Comparison of ENCODE assay signal across 13 cellular contexts in the genomic region with DNA sequence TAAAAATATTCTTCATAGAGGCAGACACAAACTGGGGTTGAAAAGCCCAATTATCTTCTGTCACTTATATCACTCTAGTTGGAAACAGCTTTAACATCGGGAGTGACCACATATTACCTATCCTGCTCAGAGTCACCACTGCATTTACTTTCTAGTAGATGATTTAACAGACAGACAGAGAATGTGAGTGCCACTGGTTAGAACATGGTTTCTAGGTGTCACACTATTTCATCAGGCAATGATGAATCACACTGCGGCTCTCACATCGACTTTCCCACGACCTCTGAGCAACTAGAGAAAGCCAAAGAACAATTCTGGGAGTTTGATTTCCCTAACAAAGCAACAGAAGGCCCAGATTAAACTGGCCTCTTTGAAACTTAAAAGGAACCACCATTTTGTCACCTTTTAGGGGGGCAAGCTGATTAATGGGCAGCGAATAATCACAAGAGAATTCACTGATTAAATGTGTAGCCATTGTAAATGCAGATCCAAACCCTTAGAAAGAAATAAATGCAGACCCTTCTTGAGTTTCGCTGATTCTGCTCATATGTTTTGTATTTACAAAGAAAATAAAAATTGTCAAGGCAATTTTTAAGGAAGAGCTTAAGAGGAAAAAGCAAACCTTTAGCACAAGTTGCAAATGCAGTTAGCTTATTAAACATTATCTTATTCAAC.
A peak's percentile ranks its signal among the peaks of the same experiment; 100 is the strongest.
DNase-seq lines count a peak whose midpoint lies in the region; TF ChIP-seq lines count a peak whose summit lies in the region.
"Had no signal": no experiment of that assay in that cellular context is flagged by ENCODE, and none has a peak within 500 bp of the region (broad histone marks: within the 10 kb centered on the region; RNA-seq: fewer than 3 reads in every experiment).

No MANE protein-coding gene starts in this region.

- H3K36me3 ChIP-seq in ectodermal cell (ENCODE audit: control insufficient read depth, insufficient read depth, low read length), result no peaks in the 10 kb centered on the region
- H3K36me3 ChIP-seq in mesodermal cell (ENCODE audit: control insufficient read depth, insufficient read depth, low read length), result no peaks in the 10 kb centered on the region
- no peaks in the 10 kb centered on the region for H3K36me3 ChIP-seq in esophagus squamous epithelium

- H3K4me1 ChIP-seq in ectodermal cell (ENCODE audit: control insufficient read depth, insufficient read depth, low read length), result peaks cover 11% of the 10 kb centered on the region
- H3K4me1 ChIP-seq in mesodermal cell (ENCODE audit: control insufficient read depth, insufficient read depth, low read length, poor library complexity, severe bottlenecking), result no peaks in the 10 kb centered on the region
- no peaks in the 10 kb centered on the region for H3K4me1 ChIP-seq in esophagus squamous epithelium

- H3K9me3 ChIP-seq in ectodermal cell (ENCODE audit: control insufficient read depth, low read length) (no peaks in the 10 kb centered on the region), mesodermal cell (ENCODE audit: control insufficient read depth, low read length) (no peaks in the 10 kb centered on the region), esophagus squamous epithelium (no peaks in the 10 kb centered on the region)

- intact Hi-C loops in esophagus squamous epithelium (cut with DNase I), result no loop called here

- H3K27ac ChIP-seq in ectodermal cell (ENCODE audit: insufficient read depth, low read depth, low read length, poor library complexity, severe bottlenecking), result peak overlapping the region; percentile 89
- peak overlapping the region; percentile 34 for H3K27ac ChIP-seq in mesodermal cell (ENCODE audit: low read depth, low read length, severe bottlenecking)
- H3K27ac ChIP-seq in esophagus squamous epithelium, result no peak overlapping the region

- DNase-seq in ELF-1 (ENCODE audit: low read depth, low spot score) (peak; percentile 24), NCI-H460 (ENCODE audit: extremely low read depth, low read depth) (peak; percentile 66), SHP77 treated with DMSO at 0.1 percent for 48 hours (lab: John Stamatoyannopoulos, UW) (no peak), esophagus squamous epithelium (lab: John Stamatoyannopoulos, UW) (no peak)
- no peak for DNase-seq in activated CD8-positive, alpha-beta memory T cell treated with anti-CD3 and anti-CD28 coated beads for 24 hours
- no peak for DNase-seq in stimulated activated CD4-positive, alpha-beta T cell treated with anti-CD3 and anti-CD28 coated beads, Interleukin-4, amount 100 ng/mL, for 24 hours
- DNase-seq: activated CD4-positive, alpha-beta memory T cell treated with anti-CD3 and anti-CD28 coated beads for 36 hours; CD4-positive, alpha-beta T cell; midbrain; NCI-H1930; retina had no signal

- H3K27me3 ChIP-seq in ectodermal cell (ENCODE audit: control insufficient read depth, insufficient read depth, low read length, poor library complexity, severe bottlenecking) (no peaks in the 10 kb centered on the region), esophagus squamous epithelium (no peaks in the 10 kb centered on the region)

- TF ChIP-seq CTCF in esophagus squamous epithelium (IDR thresholded peaks at IDR 0.05), result no peak

- no peak overlapping the region for H3K4me3 ChIP-seq in ectodermal cell (ENCODE audit: insufficient read depth, low read depth, low read length)
- no peak overlapping the region for H3K4me3 ChIP-seq in mesodermal cell (ENCODE audit: extremely low read depth, insufficient read depth, low read length, poor library complexity, severe bottlenecking)
- no peak overlapping the region for H3K4me3 ChIP-seq in esophagus squamous epithelium

- WGBS in ectodermal cell, 2 experiments, result 55 to 64% methylated on average over 6 of the region's 6 CpGs
- 56 to 63% methylated on average over 4 to 5 of the region's 6 CpGs for WGBS in mesodermal cell (ENCODE audit: insufficient coverage in 2 of 2), 2 experiments
- WGBS in esophagus squamous epithelium, 2 donors, result 26 to 36% methylated on average over 6 of the region's 6 CpGs

- TF ChIP-seq POLR2A in esophagus squamous epithelium (IDR thresholded peaks at IDR 0.05), result no peak

Comparison
In these comparisons a context has a peak if more than half of its experiments do, and no peak if none do; other contexts are left out.
1. DNase-seq: peak in ELF-1 (single experiment) and NCI-H460 (single experiment); none in activated CD8-positive, alpha-beta memory T cell treated with anti-CD3 and anti-CD28 coated beads for 24 hours (single experiment), stimulated activated CD4-positive, alpha-beta T cell treated with anti-CD3 and anti-CD28 coated beads, Interleukin-4, amount 100 ng/mL, for 24 hours (single experiment), SHP77 treated with DMSO at 0.1 percent for 48 hours (single experiment) and esophagus squamous epithelium (single experiment).
2. H3K27ac ChIP-seq: peak in ectodermal cell (single experiment) and mesodermal cell (single experiment); none in esophagus squamous epithelium (0 of 4).